Comparison of ENCODE assay signal across 31 cellular contexts in genomic region chr5:79105868-79106267, GRCh38. TPM values are rescaled to one million over a fixed set of nuclear protein-coding genes. Genes with fewer than 3 reads are reported as not detected.
"Had no signal": no experiment of that assay in that cellular context is flagged by ENCODE, and none has a peak within 500 bp of the region (broad histone marks: within the 10 kb centered on the region; RNA-seq: fewer than 3 reads in every experiment).

No MANE protein-coding gene starts in this region.

- H3K36me3 ChIP-seq: brain microvascular endothelial cell, esophagus squamous epithelium, heart right ventricle, left lung, lower lobe of right lung, transverse colon had no signal

- H3K4me3 ChIP-seq: coronary artery, esophagus squamous epithelium, heart right ventricle, left lung, lower lobe of right lung, testis, transverse colon had no signal

- H3K27me3 ChIP-seq: testis had no signal

- DNase-seq: activated CD4-positive, alpha-beta T cell treated with anti-CD3 and anti-CD28 coated beads for 48 hours; activated CD4-positive, alpha-beta T cell treated with anti-CD3 and anti-CD28 coated beads, Interleukin-2, amount 50 U/mL, for 48 hours; activated CD8-positive, alpha-beta memory T cell treated with anti-CD3 and anti-CD28 coated beads, Interleukin-2, amount 50 U/mL, for 48 hours; activated gamma-delta T cell; activated naive CD4-positive, alpha-beta T cell treated with anti-CD3 and anti-CD28 coated beads, Interleukin-2, amount 10 ng/mL, durations not matched to agents 7 days and 5 days; activated naive CD8-positive, alpha-beta T cell treated with anti-CD3 and anti-CD28 coated beads, Interleukin-2, amount 10 ng/mL, durations not matched to agents 7 days and 5 days; activated T-cell treated with anti-CD3 and anti-CD28 coated beads, Interleukin-2, amount 50 U/mL, for 24 hours; brain microvascular endothelial cell; effector memory CD8-positive, alpha-beta T cell; esophagus squamous epithelium; foreskin melanocyte; heart right ventricle; left lung; lower lobe of right lung; mesenchymal stem cell; posterior cingulate gyrus; right cardiac atrium; stimulated activated CD4-positive, alpha-beta T cell treated with anti-CD3 and anti-CD28 coated beads, Interleukin-12 subunit alpha, Interleukin-12 subunit beta, amount 100 ng/mL, for 4 hours; stimulated activated CD4-positive, alpha-beta T cell treated with anti-CD3 and anti-CD28 coated beads, Interleukin-4, amount 100 ng/mL, for 1 hour; stimulated activated naive CD8-positive, alpha-beta T cell treated with anti-CD3 and anti-CD28 coated beads, Interleukin-15, Interleukin-2, amounts not matched to agents 100 U/mL and 50 U/mL, for 24 hours; testis; transverse colon had no signal

- ATAC-seq: activated CD4-positive, CD25-positive, alpha-beta regulatory T cell treated with anti-CD3 and anti-CD28 coated beads, Interleukin-2, amount 50 U/mL, for 24 hours; effector memory CD8-positive, alpha-beta T cell; heart right ventricle; left lung; lower lobe of right lung; natural killer cell treated with Interleukin-12 subunit alpha and Interleukin-12 subunit beta and Interleukin-15 and Interleukin-18, amount 100 ng/mL, for 72 hours; right cardiac atrium; stimulated activated naive CD8-positive, alpha-beta T cell treated with anti-CD3 and anti-CD28 coated beads, Interleukin-15, Interleukin-2, amounts not matched to agents 100 U/mL and 50 U/mL, for 24 hours had no signal

- H3K4me1 ChIP-seq: left lung had no signal

- H3K9me3 ChIP-seq: esophagus squamous epithelium, heart right ventricle, left lung, lower lobe of right lung, testis, transverse colon had no signal

RNA-seq across cellular contexts. Expression of gene BHMT, which starts 5.7 kb away (rescaled TPM):
- total RNA-seq: activated naive CD8-positive, alpha-beta T cell treated with anti-CD3 and anti-CD28 coated beads, Interleukin-2, amount 10 ng/mL, durations not matched to agents 7 days and 5 days; astrocyte; cardiac septum; glomerular endothelial cell; heart right ventricle; lower lobe of right lung; mononuclear cell; natural killer cell treated with Interleukin-12 subunit alpha and Interleukin-12 subunit beta and Interleukin-15 and Interleukin-18, amount 100 ng/mL, for 72 hours; osteoblast; T-helper 1 cell treated with Interleukin-12 subunit alpha and Interleukin-12 subunit beta and Interleukin-4 antibody, amounts not matched to agents 30 ng/mL and 1 ng/mL, for 36 hours; transverse colon had no signal

RNA-seq across cellular contexts. Expression of gene BHMT2, which starts 36.3 kb away (rescaled TPM):
- total RNA-seq: activated naive CD8-positive, alpha-beta T cell treated with anti-CD3 and anti-CD28 coated beads, Interleukin-2, amount 10 ng/mL, durations not matched to agents 7 days and 5 days; astrocyte; mononuclear cell; natural killer cell treated with Interleukin-12 subunit alpha and Interleukin-12 subunit beta and Interleukin-15 and Interleukin-18, amount 100 ng/mL, for 72 hours; T-helper 1 cell treated with Interleukin-12 subunit alpha and Interleukin-12 subunit beta and Interleukin-4 antibody, amounts not matched to agents 30 ng/mL and 1 ng/mL, for 36 hours had no signal

RNA-seq across cellular contexts. Expression of gene DMGDH, which starts 36.4 kb away (rescaled TPM):
- total RNA-seq: astrocyte, glomerular endothelial cell, mononuclear cell had no signal
